Comparison of ENCODE assay signal across 8 cellular contexts in genomic region chr17:69326302-69327059, GRCh38. TPM values are rescaled to one million over a fixed set of nuclear protein-coding genes. Genes with fewer than 3 reads are reported as not detected.
DNase-seq lines count a peak whose midpoint lies in the region; ATAC-seq and TF ChIP-seq lines count a peak whose summit lies in the region.

No MANE protein-coding gene starts in this region.

- TF ChIP-seq POLR2A in esophagus squamous epithelium (IDR thresholded peaks at IDR 0.05) = peak in 1 of 4 donors; percentile 48

- WGBS in esophagus squamous epithelium, 2 donors = 0 to 1% methylated on average over 31 to 45 of the region's 54 CpGs

- ATAC-seq in HG02981 (IDR thresholded peaks at IDR 0.05; ENCODE audit: unreplicated experiment) = peak; percentile 0
- no peak for ATAC-seq in natural killer cell

- peaks cover 0 to 9% (median 0%) of the 10 kb centered on the region in 3 donors for H3K36me3 ChIP-seq in esophagus squamous epithelium

- H3K9me3 Mint-ChIP-seq in T-helper 2 cell treated with Interferon-gamma antibody and Interleukin-4, amounts not matched to agents 5 μg/mL and 100 μg/mL, for 36 hours = peaks cover 6% of the 10 kb centered on the region
- H3K9me3 Mint-ChIP-seq in natural killer cell = no peaks in the 10 kb centered on the region

- H3K27ac Mint-ChIP-seq in T-helper 2 cell treated with Interferon-gamma antibody and Interleukin-4, amounts not matched to agents 5 μg/mL and 100 μg/mL, for 36 hours = peak overlapping the region; percentile 88
- peak overlapping the region; percentile 78 to 99 for H3K27ac Mint-ChIP-seq in natural killer cell

- peaks cover 3% of the 10 kb centered on the region for H3K36me3 Mint-ChIP-seq in T-helper 2 cell treated with Interferon-gamma antibody and Interleukin-4, amounts not matched to agents 5 μg/mL and 100 μg/mL, for 36 hours (ENCODE audit: low read depth)
- H3K36me3 Mint-ChIP-seq in natural killer cell = no peaks in the 10 kb centered on the region

- peaks cover 15% of the 10 kb centered on the region for H3K4me1 Mint-ChIP-seq in T-helper 2 cell treated with Interferon-gamma antibody and Interleukin-4, amounts not matched to agents 5 μg/mL and 100 μg/mL, for 36 hours (ENCODE audit: low read depth)
- H3K4me1 Mint-ChIP-seq in natural killer cell = peaks cover 15 to 22% of the 10 kb centered on the region in 2 donors

- H3K4me1 ChIP-seq in esophagus squamous epithelium = peaks cover 0 to 30% (median 9%) of the 10 kb centered on the region in 3 donors

- H3K9me3 ChIP-seq in esophagus squamous epithelium = no peaks in the 10 kb centered on the region

- peaks cover 17% of the 10 kb centered on the region for H3K27me3 Mint-ChIP-seq in T-helper 2 cell treated with Interferon-gamma antibody and Interleukin-4, amounts not matched to agents 5 μg/mL and 100 μg/mL, for 36 hours (ENCODE audit: low read depth)
- H3K27me3 Mint-ChIP-seq in natural killer cell (ENCODE audit: low read depth in 2 of 2) = peaks cover 4 to 11% of the 10 kb centered on the region in 2 donors

- H3K27ac ChIP-seq in esophagus squamous epithelium = peak overlapping the region; percentile 90 to 98 (median 96)

- peak overlapping the region; percentile 65 to 89 (median 87) for H3K4me3 ChIP-seq in esophagus squamous epithelium

- DNase-seq in stimulated activated CD4-positive, alpha-beta T cell treated with anti-CD3 and anti-CD28 coated beads, Interleukin-12 subunit alpha, Interleukin-12 subunit beta, amount 100 ng/mL, for 24 hours (ENCODE audit: low read depth in 2 of 2) = peak; percentile 4 to 5
- no peak for DNase-seq in stimulated activated CD4-positive, alpha-beta T cell treated with anti-CD3 and anti-CD28 coated beads, Interleukin-2, amount 100 ng/mL, for 48 hours
- no peak for DNase-seq in T-helper 2 cell treated with Interferon-gamma antibody and Interleukin-4, amounts not matched to agents 5 μg/mL and 100 μg/mL, for 36 hours (ENCODE audit: low spot score)
- DNase-seq in esophagus squamous epithelium (lab: John Stamatoyannopoulos, UW) (no peak), natural killer cell (no peak), GM19238 (ENCODE audit: insufficient read length, low spot score) (no peak), D341Med (ENCODE audit: low spot score) (no peak)

- peak overlapping the region; percentile 94 for H3K4me3 Mint-ChIP-seq in T-helper 2 cell treated with Interferon-gamma antibody and Interleukin-4, amounts not matched to agents 5 μg/mL and 100 μg/mL, for 36 hours
- peak overlapping the region; percentile 95 for H3K4me3 Mint-ChIP-seq in natural killer cell

- intact Hi-C loops in esophagus squamous epithelium (cut with DNase I) (no loop called here), natural killer cell (cut with micrococcal nuclease) (loop anchor here (10.0 kb wide), 1 partner anchor 1332 kb away; the partner anchor contains the start of gene C17orf58)

- TF ChIP-seq CTCF in esophagus squamous epithelium (IDR thresholded peaks at IDR 0.05) = no peak
- no peak for TF ChIP-seq CTCF in natural killer cell (IDR thresholded peaks at IDR 0.05)

- no peaks in the 10 kb centered on the region for H3K27me3 ChIP-seq in esophagus squamous epithelium

RNA-seq across cellular contexts. Expression of gene ABCA5, which starts 0.5 kb away (rescaled TPM):
- 10 to 100 TPM; 20.0 to 60.7 (median 28.1) TPM for total RNA-seq in esophagus squamous epithelium
- 10 to 100 TPM; 52.1 to 84.5 (median 57.6) TPM for total RNA-seq in natural killer cell

Comparison
In these comparisons a context has a peak if more than half of its experiments do, and no peak if none do; other contexts are left out.
1. DNase-seq: peak in stimulated activated CD4-positive, alpha-beta T cell treated with anti-CD3 and anti-CD28 coated beads, Interleukin-12 subunit alpha, Interleukin-12 subunit beta, amount 100 ng/mL, for 24 hours (2 of 2); none in stimulated activated CD4-positive, alpha-beta T cell treated with anti-CD3 and anti-CD28 coated beads, Interleukin-2, amount 100 ng/mL, for 48 hours (0 of 2), T-helper 2 cell treated with Interferon-gamma antibody and Interleukin-4, amounts not matched to agents 5 μg/mL and 100 μg/mL, for 36 hours (single experiment), esophagus squamous epithelium (single experiment), natural killer cell (single experiment), GM19238 (single experiment) and D341Med (single experiment).